In the genomic region with DNA sequence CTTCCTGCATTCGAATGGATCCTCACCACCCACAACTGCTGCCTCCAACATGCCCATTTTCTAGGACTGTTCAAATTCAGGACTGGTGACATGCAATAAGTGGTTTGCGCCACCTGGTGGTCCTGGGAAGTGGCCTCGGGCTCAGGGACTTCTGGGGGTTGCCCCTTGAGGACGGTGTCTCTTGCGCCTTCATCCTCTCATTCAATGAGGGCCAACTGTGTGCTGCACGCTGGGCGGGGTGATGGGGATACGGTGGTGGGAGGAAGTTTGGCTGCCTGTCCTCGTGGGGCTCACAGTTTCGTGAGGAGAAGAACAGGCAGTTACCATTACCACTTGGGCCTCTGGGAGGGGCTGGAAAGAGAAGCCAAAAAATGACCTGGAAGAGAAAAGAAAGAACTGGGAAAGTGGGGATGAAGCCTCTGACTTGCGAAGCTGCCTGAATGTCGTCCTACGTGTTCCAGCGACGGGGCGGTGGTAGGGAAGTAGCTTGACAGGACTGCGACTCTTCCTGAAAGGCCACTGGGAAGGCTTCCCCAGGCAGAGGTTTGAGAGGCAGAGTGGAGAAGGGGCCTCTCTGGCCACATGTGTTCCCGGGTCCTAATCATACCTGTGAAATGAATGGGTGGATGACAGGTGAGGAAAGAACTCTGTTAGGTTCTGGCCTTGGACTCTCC, we compare ENCODE assay signal across 8 cellular contexts. TPM values are rescaled to one million over a fixed set of nuclear protein-coding genes. Genes with fewer than 3 reads are reported as not detected.
DNase-seq lines count a peak whose midpoint lies in the region; ATAC-seq and TF ChIP-seq lines count a peak whose summit lies in the region.

No MANE protein-coding gene starts in this region.

- H3K36me3 Mint-ChIP-seq in naive thymus-derived CD8-positive, alpha-beta T cell = no peaks in the 10 kb centered on the region
- H3K36me3 Mint-ChIP-seq in stimulated activated memory B cell treated with anti-CD40 and anti-IgM and Interleukin-4, amounts not matched to agents 10 μg/mL and 1 μg/mL and 100 μg/mL, for 72 hours = no peaks in the 10 kb centered on the region

- H3K9me3 Mint-ChIP-seq in naive thymus-derived CD8-positive, alpha-beta T cell = no peaks in the 10 kb centered on the region
- H3K9me3 Mint-ChIP-seq in stimulated activated memory B cell treated with anti-CD40 and anti-IgM and Interleukin-4, amounts not matched to agents 10 μg/mL and 1 μg/mL and 100 μg/mL, for 72 hours = no peaks in the 10 kb centered on the region

- POLR2A ChIA-PET in naive thymus-derived CD8-positive, alpha-beta T cell (lab: Charles Lee) = no interaction called here

- H3K4me1 Mint-ChIP-seq in naive thymus-derived CD8-positive, alpha-beta T cell = peaks cover 11 to 26% (median 15%) of the 10 kb centered on the region in 4 donors
- H3K4me1 Mint-ChIP-seq in stimulated activated memory B cell treated with anti-CD40 and anti-IgM and Interleukin-4, amounts not matched to agents 10 μg/mL and 1 μg/mL and 100 μg/mL, for 72 hours = peaks cover 13% of the 10 kb centered on the region

- H3K4me3 Mint-ChIP-seq in naive thymus-derived CD8-positive, alpha-beta T cell = peak overlapping the region in 2 of 10 donors; percentile 20 to 81
- no peak overlapping the region for H3K4me3 Mint-ChIP-seq in stimulated activated memory B cell treated with anti-CD40 and anti-IgM and Interleukin-4, amounts not matched to agents 10 μg/mL and 1 μg/mL and 100 μg/mL, for 72 hours

- no peak overlapping the region for H3K4me3 ChIP-seq in epithelial cell of proximal tubule (ENCODE audit: low read depth, low read length)

- peak overlapping the region in 2 of 10 donors; percentile 14 to 76 for H3K27ac Mint-ChIP-seq in naive thymus-derived CD8-positive, alpha-beta T cell
- H3K27ac Mint-ChIP-seq in stimulated activated memory B cell treated with anti-CD40 and anti-IgM and Interleukin-4, amounts not matched to agents 10 μg/mL and 1 μg/mL and 100 μg/mL, for 72 hours = no peak overlapping the region

- ATAC-seq in HG02884 (IDR thresholded peaks at IDR 0.05; ENCODE audit: unreplicated experiment) (peak; percentile 41), GM19455 (IDR thresholded peaks at IDR 0.05; ENCODE audit: unreplicated experiment) (no peak)
- ATAC-seq in naive thymus-derived CD8-positive, alpha-beta T cell = peak in 1 of 2 donors; percentile 16
- peak; percentile 50 for ATAC-seq in stimulated activated memory B cell treated with anti-CD40 and anti-IgM and Interleukin-4, amounts not matched to agents 10 μg/mL and 1 μg/mL and 100 μg/mL, for 72 hours

- peaks cover 0 to 22% (median 8%) of the 10 kb centered on the region in 5 donors for H3K27me3 Mint-ChIP-seq in naive thymus-derived CD8-positive, alpha-beta T cell
- H3K27me3 Mint-ChIP-seq in stimulated activated memory B cell treated with anti-CD40 and anti-IgM and Interleukin-4, amounts not matched to agents 10 μg/mL and 1 μg/mL and 100 μg/mL, for 72 hours = peaks cover 26% of the 10 kb centered on the region

- peak; percentile 90 for TF ChIP-seq CTCF in epithelial cell of proximal tubule (conservative IDR thresholded peaks at IDR 0.05; ENCODE audit: low read depth, low read length)

- DNase-seq in Daoy (ENCODE audit: low read depth) = peak; percentile 84
- peak; percentile 36 for DNase-seq in NOMO-1 treated with dmso at 0.1 percent for 144 hours (lab: John Stamatoyannopoulos, UW; ENCODE audit: unreplicated experiment)
- peak; percentile 76 for DNase-seq in activated CD8-positive, alpha-beta memory T cell treated with anti-CD3 and anti-CD28 coated beads, Interleukin-2, amount 50 U/mL, for 4 hours
- DNase-seq in epithelial cell of proximal tubule (ENCODE audit: low read depth) = no peak
- DNase-seq in naive thymus-derived CD8-positive, alpha-beta T cell = peak; percentile 55 to 87 (median 64)

RNA-seq across cellular contexts. Expression of a gene that starts 49.0 kb away (rescaled TPM):
- total RNA-seq in Daoy (2014; rRNA removed; shearing (Covaris generic)) = 0.18 and 0.40 TPM in 2 replicates
- total RNA-seq in epithelial cell of proximal tubule = not detected in 2 replicates
- total RNA-seq in naive thymus-derived CD8-positive, alpha-beta T cell = under 1 TPM; 0.08 to 0.19 TPM
- polyA plus RNA-seq in naive thymus-derived CD8-positive, alpha-beta T cell = under 1 TPM in 1 of 3 donors, not detected in 2; 0.08 TPM
